27 cellular contexts compared by ENCODE assay signal in the genomic region with DNA sequence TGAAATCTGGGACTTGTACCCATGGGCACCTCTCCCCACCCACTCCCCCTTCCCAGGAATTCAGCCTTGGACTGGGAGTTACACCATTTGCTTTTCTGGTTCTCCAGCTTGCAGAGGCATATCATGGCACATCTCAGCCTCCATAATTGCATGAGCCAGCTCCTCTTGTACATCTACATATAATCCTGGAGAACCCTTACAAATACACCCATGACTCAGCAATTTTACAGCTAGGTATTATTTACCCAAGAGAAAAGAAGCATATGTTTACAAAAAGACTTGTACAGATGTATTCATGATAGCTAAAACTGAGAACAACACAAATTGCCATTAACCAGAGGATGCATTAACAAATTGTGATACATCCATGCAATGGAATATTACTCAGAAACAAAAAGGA.
"Had no signal": no experiment of that assay in that cellular context is flagged by ENCODE, and none has a peak within 500 bp of the region (broad histone marks: within the 10 kb centered on the region; RNA-seq: fewer than 3 reads in every experiment).

No MANE protein-coding gene starts in this region.

- H3K27me3 ChIP-seq: adrenal gland, MG63, Peyer's patch, SJSA1 had no signal

- H3K4me1 ChIP-seq: adrenal gland, Peyer's patch had no signal

- ATAC-seq: activated CD8-positive, alpha-beta T cell treated with anti-CD3 and anti-CD28 coated beads, Interleukin-2, amount 10 ng/mL, durations not matched to agents 7 days and 5 days; T-helper 17 cell; WTC11 had no signal

- FAIRE-seq: colon had no signal

- H3K36me3 ChIP-seq: adrenal gland, MG63, Peyer's patch, SJSA1 had no signal

- H3K27ac ChIP-seq: adrenal gland, Peyer's patch, RWPE1, SJSA1 had no signal

- H3K9me3 ChIP-seq: adrenal gland, Peyer's patch, SJSA1 had no signal

- H3K4me3 ChIP-seq: adrenal gland, MG63, Peyer's patch, SJSA1 had no signal

- DNase-seq: activated CD4-positive, alpha-beta T cell treated with anti-CD3 and anti-CD28 coated beads for 48 hours; activated CD4-positive, alpha-beta T cell treated with anti-CD3 and anti-CD28 coated beads, Interleukin-2, amount 50 U/mL, for 4 hours; activated CD4-positive, CD25-positive, alpha-beta regulatory T cell treated with anti-CD3 and anti-CD28 coated beads, Interleukin-2, amount 50 U/mL, for 72 hours; activated CD8-positive, alpha-beta memory T cell treated with anti-CD3 and anti-CD28 coated beads, Interleukin-2, amount 50 U/mL, for 48 hours; activated CD8-positive, alpha-beta T cell treated with anti-CD3 and anti-CD28 coated beads, Interleukin-2, amount 10 ng/mL, durations not matched to agents 7 days and 5 days; activated naive CD4-positive, alpha-beta T cell treated with anti-CD3 and anti-CD28 coated beads, Interleukin-2, amount 50 U/mL, for 16 hours; activated naive CD8-positive, alpha-beta T cell treated with anti-CD3 and anti-CD28 coated beads, Interleukin-2, amount 10 ng/mL, durations not matched to agents 7 days and 5 days; activated T-cell treated with anti-CD3 and anti-CD28 coated beads, Interleukin-2, amount 50 U/mL, for 1 hour; anterior cingulate cortex; cerebellar nuclear complex; MG63; NCI-H1092 treated with DMSO at 0.1 percent for 48 hours; NCI-H146; NCI-H187 treated with DMSO at 0.1 percent for 48 hours; NCI-H2081 treated with DMSO at 0.1 percent for 48 hours; NCI-H226; NCI-H526; NCI-H82; Peyer's patch; SHP77; T-helper 17 cell; T-helper 9 cell had no signal
